In genomic region chr14:90383126-90383730, GRCh38 we compare ENCODE assay signal across 8 cellular contexts. TPM values are rescaled to one million over a fixed set of nuclear protein-coding genes. Genes with fewer than 3 reads are reported as not detected.
DNase-seq lines count a peak whose midpoint lies in the region; ATAC-seq and TF ChIP-seq lines count a peak whose summit lies in the region.

No MANE protein-coding gene starts in this region.

- H3K27ac ChIP-seq in mesodermal cell (ENCODE audit: low read depth, low read length, severe bottlenecking), result peak overlapping the region; percentile 100

- ATAC-seq in GM19467 (IDR thresholded peaks at IDR 0.05; ENCODE audit: unreplicated experiment), result peak; percentile 91

- H3K36me3 Mint-ChIP-seq in endothelial cell (ENCODE audit: low read depth, unreplicated experiment), result no peaks in the 10 kb centered on the region

- peaks cover 2% of the 10 kb centered on the region for H3K27me3 Mint-ChIP-seq in endothelial cell (ENCODE audit: unreplicated experiment)

- H3K4me1 Mint-ChIP-seq in endothelial cell (ENCODE audit: unreplicated experiment), result peaks cover 11% of the 10 kb centered on the region

- no peaks in the 10 kb centered on the region for H3K9me3 ChIP-seq in mesodermal cell (ENCODE audit: control insufficient read depth, low read length)

- DNase-seq in COLO829 (ENCODE audit: low spot score) (peak; percentile 84), HS-27A (ENCODE audit: low read depth) (peak; percentile 97), endothelial cell (ENCODE audit: low spot score) (peak; percentile 99)
- peak; percentile 98 for DNase-seq in NK-92 treated with Interleukin-12 subunit alpha and Interleukin-12 subunit beta, amount 100 ng/mL, for 24 hours (lab: John Stamatoyannopoulos, UW)
- peak; percentile 86 to 97 (median 95) for DNase-seq in activated CD8-positive, alpha-beta memory T cell treated with anti-CD3 and anti-CD28 coated beads for 48 hours (ENCODE audit: low read depth in 2 of 3, low spot score in 2 of 3)
- DNase-seq in stimulated activated CD8-positive, alpha-beta memory T cell treated with anti-CD3 and anti-CD28 coated beads, Interleukin-15, amount 100 ng/mL, for 4 hours (ENCODE audit: low read depth in 2 of 2), result peak; percentile 96

- WGBS in mesodermal cell (ENCODE audit: insufficient coverage in 2 of 2), 2 experiments, result 0 to 1% methylated on average over 61 to 62 of the region's 62 CpGs

- no peaks in the 10 kb centered on the region for H3K9me3 Mint-ChIP-seq in endothelial cell (ENCODE audit: unreplicated experiment)

- no peak overlapping the region for H3K4me3 Mint-ChIP-seq in endothelial cell (ENCODE audit: unreplicated experiment)

- H3K27ac Mint-ChIP-seq in endothelial cell (ENCODE audit: unreplicated experiment), result no peak overlapping the region

- no peak for TF ChIP-seq CTCF in endothelial cell (IDR thresholded peaks at IDR 0.05; ENCODE audit: unreplicated experiment)

- H3K4me1 ChIP-seq in mesodermal cell (ENCODE audit: control insufficient read depth, insufficient read depth, low read length, poor library complexity, severe bottlenecking), result peaks cover 20% of the 10 kb centered on the region

- no peaks in the 10 kb centered on the region for H3K36me3 ChIP-seq in mesodermal cell (ENCODE audit: control insufficient read depth, insufficient read depth, low read length)

- peak overlapping the region; percentile 59 for H3K4me3 ChIP-seq in mesodermal cell (ENCODE audit: extremely low read depth, insufficient read depth, low read length, poor library complexity, severe bottlenecking)

RNA-seq across cellular contexts. Expression of gene CALM1, which starts 13.6 kb away (rescaled TPM):
- 634 TPM for total RNA-seq in endothelial cell (ENCODE audit: unreplicated experiment)
- polyA plus RNA-seq in mesodermal cell (2013, experiment 1 of 2), result 493 TPM
- 523 TPM for polyA plus RNA-seq in mesodermal cell (2013, experiment 2 of 2)

RNA-seq across cellular contexts. Expression of gene NRDE2, which starts 51.5 kb away (rescaled TPM):
- 20.8 TPM for total RNA-seq in endothelial cell (ENCODE audit: unreplicated experiment)
- 9.2 TPM for polyA plus RNA-seq in mesodermal cell (2013, experiment 1 of 2)
- polyA plus RNA-seq in mesodermal cell (2013, experiment 2 of 2), result 7.6 TPM

Comparison
In these comparisons a context has a peak if more than half of its experiments do, and no peak if none do; other contexts are left out.
1. Peak in every context shown above with its lines: DNase-seq, ATAC-seq, H3K4me3 ChIP-seq and H3K27ac ChIP-seq.